In genomic region chr9:69861011-69861410, GRCh38 we compare ENCODE assay signal across 19 cellular contexts. TPM values are rescaled to one million over a fixed set of nuclear protein-coding genes. Genes with fewer than 3 reads are reported as not detected.
DNase-seq lines count a peak whose midpoint lies in the region; ATAC-seq and TF ChIP-seq lines count a peak whose summit lies in the region.
"Had no signal": no experiment of that assay in that cellular context is flagged by ENCODE, and none has a peak within 500 bp of the region (broad histone marks: within the 10 kb centered on the region; RNA-seq: fewer than 3 reads in every experiment).

No MANE protein-coding gene starts in this region.

- in situ Hi-C loops in mammary epithelial cell (cut with MboI; ENCODE audit: low sequenced_read_pairs in 2 of 2), result no loop called here

- peaks cover 1% of the 10 kb centered on the region for H3K27me3 Mint-ChIP-seq in activated CD8-positive, alpha-beta T cell treated with anti-CD3 and anti-CD28 coated beads for 36 hours

- no peaks in the 10 kb centered on the region for H3K4me1 Mint-ChIP-seq in activated CD8-positive, alpha-beta T cell treated with anti-CD3 and anti-CD28 coated beads for 36 hours (ENCODE audit: low read depth)
- H3K4me1 Mint-ChIP-seq: CD8-positive, alpha-beta memory T cell had no signal

- intact Hi-C loops in mammary epithelial cell (cut with micrococcal nuclease), result no loop called here
- intact Hi-C loops in breast epithelium (cut with DNase I; ENCODE audit: low total_unique reads), result no loop called here
- intact Hi-C loops in activated CD8-positive, alpha-beta T cell treated with anti-CD3 and anti-CD28 coated beads for 36 hours (cut with micrococcal nuclease), result no loop called here

- H3K36me3 ChIP-seq in mammary epithelial cell (ENCODE audit: insufficient read depth, low read length) (no peaks in the 10 kb centered on the region), breast epithelium (no peaks in the 10 kb centered on the region), adipocyte (ENCODE audit: control insufficient read depth, insufficient read depth, low read length, severe bottlenecking) (no peaks in the 10 kb centered on the region)

- no peak overlapping the region for H3K27ac Mint-ChIP-seq in activated CD8-positive, alpha-beta T cell treated with anti-CD3 and anti-CD28 coated beads for 36 hours
- H3K27ac Mint-ChIP-seq: CD8-positive, alpha-beta memory T cell had no signal

- no peak overlapping the region for H3K27ac ChIP-seq in mammary epithelial cell (ENCODE audit: insufficient read depth, low read depth, low read length)
- no peak overlapping the region for H3K27ac ChIP-seq in breast epithelium
- H3K27ac ChIP-seq in foreskin keratinocyte, result no peak overlapping the region
- H3K27ac ChIP-seq: C4-2B had no signal

- CTCF ChIA-PET in mammary epithelial cell (lab: Charles Lee; ENCODE audit: low non-redundant PET), result interaction anchor here (0.7 kb wide), 1 partner anchor 85 kb away, joined by 26 read pairs; no protein-coding TSS in a partner anchor
- CTCF ChIA-PET in activated CD8-positive, alpha-beta T cell treated with anti-CD3 and anti-CD28 coated beads for 36 hours (lab: Charles Lee), result interaction anchor here (0.6 to 1.0 kb wide), 2 partner anchors 51 to 58 kb away, joined by 3 read pairs; no protein-coding TSS in a partner anchor

- 47% methylated on average over 2 of the region's 2 CpGs for WGBS in mammary epithelial cell (ENCODE audit: low coverage, missing lambda C conversion rate)

- H3K4me2 ChIP-seq in mammary epithelial cell (ENCODE audit: insufficient read depth, low read depth, low read length), result peak overlapping the region; percentile 17

- H4K20me1 ChIP-seq in mammary epithelial cell (ENCODE audit: insufficient read depth, low read length), result no peaks in the 10 kb centered on the region

- no peak for DNase-seq in mammary epithelial cell
- no peak for DNase-seq in breast epithelium (ENCODE audit: low spot score in 2 of 2)
- DNase-seq in adipocyte (ENCODE audit: low read depth), result peak; percentile 34
- peak in 1 of 2 donors; percentile 57 for DNase-seq in foreskin keratinocyte
- no peak for DNase-seq in NCI-H748 (lab: John Stamatoyannopoulos, UW; ENCODE audit: unreplicated experiment)
- no peak for DNase-seq in activated CD8-positive, alpha-beta T cell treated with anti-CD3 and anti-CD28 coated beads for 36 hours
- DNase-seq: CD8-positive, alpha-beta memory T cell; DMS79; KBM-7; NCI-H1105; NCI-H146; NCI-H748 treated with DMSO at 0.1 percent for 48 hours; T-helper 1 cell had no signal

- H3K4me3 ChIP-seq in mammary epithelial cell (replicated peaks in 1 of 3; ENCODE audit: insufficient read depth in 1 of 3, low read depth in 2 of 3, low read length in 3 of 3), result no peak overlapping the region
- H3K4me3 ChIP-seq in breast epithelium, result no peak overlapping the region
- no peak overlapping the region for H3K4me3 ChIP-seq in adipocyte (ENCODE audit: low read length)

- no peak for TF ChIP-seq CTCF in mammary epithelial cell (conservative IDR thresholded peaks at IDR 0.05 in 1 of 2, IDR thresholded peaks at IDR 0.05 in 1 of 2; ENCODE audit: extremely low read depth in 1 of 2, insufficient read depth in 1 of 2, low read depth in 1 of 2, low read length in 2 of 2)
- TF ChIP-seq CTCF in breast epithelium (IDR thresholded peaks at IDR 0.05), result no peak
- no peak for TF ChIP-seq CTCF in foreskin keratinocyte (conservative IDR thresholded peaks at IDR 0.05)
- no peak for TF ChIP-seq CTCF in activated CD8-positive, alpha-beta T cell treated with anti-CD3 and anti-CD28 coated beads for 36 hours (IDR thresholded peaks at IDR 0.05)

- H3K9me3 Mint-ChIP-seq in activated CD8-positive, alpha-beta T cell treated with anti-CD3 and anti-CD28 coated beads for 36 hours, result no peaks in the 10 kb centered on the region

- ATAC-seq in foreskin keratinocyte (peak; percentile 43), GM21423 (IDR thresholded peaks at IDR 0.05; ENCODE audit: unreplicated experiment) (no peak)
- ATAC-seq in activated CD8-positive, alpha-beta T cell treated with anti-CD3 and anti-CD28 coated beads for 36 hours, result no peak
- ATAC-seq: Panc1 had no signal

- H3K27me3 ChIP-seq in mammary epithelial cell (ENCODE audit: insufficient read depth, low read length) (no peaks in the 10 kb centered on the region), breast epithelium (no peaks in the 10 kb centered on the region), adipocyte (replicated peaks; ENCODE audit: control insufficient read depth, insufficient read depth, low read length) (no peaks in the 10 kb centered on the region), foreskin keratinocyte (no peaks in the 10 kb centered on the region)

- H3K9ac ChIP-seq in mammary epithelial cell (ENCODE audit: insufficient read depth, low read length) (no peak overlapping the region), adipocyte (ENCODE audit: low read length) (no peak overlapping the region)

- peaks cover 3% of the 10 kb centered on the region for H3K9me3 ChIP-seq in mammary epithelial cell (replicated peaks; ENCODE audit: insufficient read depth, low read length)
- no peaks in the 10 kb centered on the region for H3K9me3 ChIP-seq in breast epithelium
- no peaks in the 10 kb centered on the region for H3K9me3 ChIP-seq in adipocyte (ENCODE audit: control insufficient read depth, low read length)

- peaks cover 16% of the 10 kb centered on the region for H3K4me1 ChIP-seq in mammary epithelial cell (ENCODE audit: insufficient read depth, low read length)
- H3K4me1 ChIP-seq in breast epithelium, result no peaks in the 10 kb centered on the region
- H3K4me1 ChIP-seq in adipocyte (ENCODE audit: control insufficient read depth, insufficient read depth, low read length), result no peaks in the 10 kb centered on the region
- peaks cover 22% of the 10 kb centered on the region for H3K4me1 ChIP-seq in foreskin keratinocyte

- H3K4me3 Mint-ChIP-seq in activated CD8-positive, alpha-beta T cell treated with anti-CD3 and anti-CD28 coated beads for 36 hours, result no peak overlapping the region
- H3K4me3 Mint-ChIP-seq: CD8-positive, alpha-beta memory T cell had no signal

- POLR2A ChIA-PET in activated CD8-positive, alpha-beta T cell treated with anti-CD3 and anti-CD28 coated beads for 36 hours (lab: Charles Lee), result interaction anchor here (0.7 kb wide), 1 partner anchor 13 kb away, joined by 3 read pairs; no protein-coding TSS in a partner anchor

- H2AFZ ChIP-seq in mammary epithelial cell (ENCODE audit: low read depth, low read length), result peak overlapping the region; percentile 5

- TF ChIP-seq POLR2A in breast epithelium (IDR thresholded peaks at IDR 0.05), result no peak

- dilution Hi-C loops in mammary epithelial cell (cut with HindIII; ENCODE audit: low sequenced_read_pairs), result no loop called here

- BruUV-seq in mammary epithelial cell (replicated peaks; lab: Mats Ljungman, UMichigan), result no TSS peak

- H3K36me3 Mint-ChIP-seq in activated CD8-positive, alpha-beta T cell treated with anti-CD3 and anti-CD28 coated beads for 36 hours (ENCODE audit: low read depth), result no peaks in the 10 kb centered on the region
- H3K36me3 Mint-ChIP-seq: CD8-positive, alpha-beta memory T cell had no signal

- no peaks in the 10 kb centered on the region for H3K79me2 ChIP-seq in mammary epithelial cell (ENCODE audit: insufficient read depth, low read length)

RNA-seq across cellular contexts. Expression of gene CFAP95, which starts 40.4 kb away (rescaled TPM):
- total RNA-seq in mammary epithelial cell, result not detected
- 0.23 TPM for polyA plus RNA-seq in mammary epithelial cell
- not detected for polyA minus RNA-seq in mammary epithelial cell
- total RNA-seq in breast epithelium, result not detected
- not detected in 2 replicates for total RNA-seq in foreskin keratinocyte
- 0.26 TPM in 1 of 2 replicates, not detected in the other for polyA plus RNA-seq in foreskin keratinocyte
- total RNA-seq in activated CD8-positive, alpha-beta T cell treated with anti-CD3 and anti-CD28 coated beads for 36 hours, result not detected
- total RNA-seq: G401, HT1080, NCI-H460 had no signal
- polyA plus RNA-seq: CD8-positive, alpha-beta memory T cell had no signal
